ENCODE assay signal across 2 cellular contexts in the genomic region with DNA sequence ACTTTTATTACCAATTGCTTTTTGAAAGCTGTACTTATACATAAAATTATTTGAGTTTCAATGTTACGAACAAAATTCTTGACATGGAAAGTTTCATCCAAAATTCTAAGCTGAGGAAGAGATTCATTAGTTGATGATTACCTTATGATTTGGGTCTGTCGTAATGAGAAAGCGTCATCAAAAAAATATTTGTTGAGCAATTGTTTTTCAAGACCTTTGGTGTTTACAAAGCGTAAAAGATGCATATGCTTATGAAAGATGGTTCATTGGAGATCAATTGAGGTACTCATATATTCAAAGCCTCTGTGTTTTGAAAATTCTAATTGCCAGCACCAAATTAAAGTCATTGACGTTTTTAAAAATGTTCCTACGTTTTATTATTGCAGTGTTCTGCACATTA.
TF ChIP-seq lines count a peak whose summit lies in the region.

No MANE protein-coding gene starts in this region.

TF ChIP-seq in SK-N-SH, 30 proteins besides CTCF, POLR2A, EP300 and RAD21 (continued from another document):
- TF ChIP-seq JUND (IDR thresholded peaks at IDR 0.05) (no peak), MXI1 (IDR thresholded peaks at IDR 0.05; ENCODE audit: low read depth, low read length) (no peak), NRF1 (IDR thresholded peaks at IDR 0.05; ENCODE audit: low read depth, low read length) (no peak), NFIC (IDR thresholded peaks at IDR 0.05; ENCODE audit: borderline replicate concordance) (no peak), FOXJ3 (CRISPR knock-in tag; IDR thresholded peaks at IDR 0.05) (no peak), GATA2 (CRISPR knock-in tag; IDR thresholded peaks at IDR 0.05) (no peak)
- TF ChIP-seq, protein P1, sequence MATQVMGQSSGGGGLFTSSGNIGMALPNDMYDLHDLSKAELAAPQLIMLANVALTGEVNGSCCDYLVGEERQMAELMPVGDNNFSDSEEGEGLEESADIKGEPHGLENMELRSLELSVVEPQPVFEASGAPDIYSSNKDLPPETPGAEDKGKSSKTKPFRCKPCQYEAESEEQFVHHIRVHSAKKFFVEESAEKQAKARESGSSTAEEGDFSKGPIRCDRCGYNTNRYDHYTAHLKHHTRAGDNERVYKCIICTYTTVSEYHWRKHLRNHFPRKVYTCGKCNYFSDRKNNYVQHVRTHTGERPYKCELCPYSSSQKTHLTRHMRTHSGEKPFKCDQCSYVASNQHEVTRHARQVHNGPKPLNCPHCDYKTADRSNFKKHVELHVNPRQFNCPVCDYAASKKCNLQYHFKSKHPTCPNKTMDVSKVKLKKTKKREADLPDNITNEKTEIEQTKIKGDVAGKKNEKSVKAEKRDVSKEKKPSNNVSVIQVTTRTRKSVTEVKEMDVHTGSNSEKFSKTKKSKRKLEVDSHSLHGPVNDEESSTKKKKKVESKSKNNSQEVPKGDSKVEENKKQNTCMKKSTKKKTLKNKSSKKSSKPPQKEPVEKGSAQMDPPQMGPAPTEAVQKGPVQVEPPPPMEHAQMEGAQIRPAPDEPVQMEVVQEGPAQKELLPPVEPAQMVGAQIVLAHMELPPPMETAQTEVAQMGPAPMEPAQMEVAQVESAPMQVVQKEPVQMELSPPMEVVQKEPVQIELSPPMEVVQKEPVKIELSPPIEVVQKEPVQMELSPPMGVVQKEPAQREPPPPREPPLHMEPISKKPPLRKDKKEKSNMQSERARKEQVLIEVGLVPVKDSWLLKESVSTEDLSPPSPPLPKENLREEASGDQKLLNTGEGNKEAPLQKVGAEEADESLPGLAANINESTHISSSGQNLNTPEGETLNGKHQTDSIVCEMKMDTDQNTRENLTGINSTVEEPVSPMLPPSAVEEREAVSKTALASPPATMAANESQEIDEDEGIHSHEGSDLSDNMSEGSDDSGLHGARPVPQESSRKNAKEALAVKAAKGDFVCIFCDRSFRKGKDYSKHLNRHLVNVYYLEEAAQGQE (IDR thresholded peaks at IDR 0.05; ENCODE audit: low read depth, low read length): no peak
- TF ChIP-seq, protein P2, sequence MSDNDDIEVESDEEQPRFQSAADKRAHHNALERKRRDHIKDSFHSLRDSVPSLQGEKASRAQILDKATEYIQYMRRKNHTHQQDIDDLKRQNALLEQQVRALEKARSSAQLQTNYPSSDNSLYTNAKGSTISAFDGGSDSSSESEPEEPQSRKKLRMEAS (IDR thresholded peaks at IDR 0.05; ENCODE audit: low read depth): no peak
- TF ChIP-seq, protein P3, sequence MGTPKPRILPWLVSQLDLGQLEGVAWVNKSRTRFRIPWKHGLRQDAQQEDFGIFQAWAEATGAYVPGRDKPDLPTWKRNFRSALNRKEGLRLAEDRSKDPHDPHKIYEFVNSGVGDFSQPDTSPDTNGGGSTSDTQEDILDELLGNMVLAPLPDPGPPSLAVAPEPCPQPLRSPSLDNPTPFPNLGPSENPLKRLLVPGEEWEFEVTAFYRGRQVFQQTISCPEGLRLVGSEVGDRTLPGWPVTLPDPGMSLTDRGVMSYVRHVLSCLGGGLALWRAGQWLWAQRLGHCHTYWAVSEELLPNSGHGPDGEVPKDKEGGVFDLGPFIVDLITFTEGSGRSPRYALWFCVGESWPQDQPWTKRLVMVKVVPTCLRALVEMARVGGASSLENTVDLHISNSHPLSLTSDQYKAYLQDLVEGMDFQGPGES (IDR thresholded peaks at IDR 0.05; ENCODE audit: low read depth, low read length): no peak

TF ChIP-seq in liver, 16 proteins besides CTCF, POLR2A, EP300 and RAD21 (continued from another document):
- TF ChIP-seq, protein P1 (IDR thresholded peaks at IDR 0.05): no peak
- peak in 1 of 2 donors; percentile 27 for TF ChIP-seq JUND (IDR thresholded peaks at IDR 0.05)
- no peak for TF ChIP-seq GABPA (IDR thresholded peaks at IDR 0.05 in 1 of 2, conservative IDR thresholded peaks at IDR 0.05 in 1 of 2)
- TF ChIP-seq, protein P4, sequence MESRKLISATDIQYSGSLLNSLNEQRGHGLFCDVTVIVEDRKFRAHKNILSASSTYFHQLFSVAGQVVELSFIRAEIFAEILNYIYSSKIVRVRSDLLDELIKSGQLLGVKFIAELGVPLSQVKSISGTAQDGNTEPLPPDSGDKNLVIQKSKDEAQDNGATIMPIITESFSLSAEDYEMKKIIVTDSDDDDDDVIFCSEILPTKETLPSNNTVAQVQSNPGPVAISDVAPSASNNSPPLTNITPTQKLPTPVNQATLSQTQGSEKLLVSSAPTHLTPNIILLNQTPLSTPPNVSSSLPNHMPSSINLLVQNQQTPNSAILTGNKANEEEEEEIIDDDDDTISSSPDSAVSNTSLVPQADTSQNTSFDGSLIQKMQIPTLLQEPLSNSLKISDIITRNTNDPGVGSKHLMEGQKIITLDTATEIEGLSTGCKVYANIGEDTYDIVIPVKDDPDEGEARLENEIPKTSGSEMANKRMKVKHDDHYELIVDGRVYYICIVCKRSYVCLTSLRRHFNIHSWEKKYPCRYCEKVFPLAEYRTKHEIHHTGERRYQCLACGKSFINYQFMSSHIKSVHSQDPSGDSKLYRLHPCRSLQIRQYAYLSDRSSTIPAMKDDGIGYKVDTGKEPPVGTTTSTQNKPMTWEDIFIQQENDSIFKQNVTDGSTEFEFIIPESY (IDR thresholded peaks at IDR 0.05): no peak
- TF ChIP-seq HNF4A (conservative IDR thresholded peaks at IDR 0.05): peak in 1 of 2 donors; percentile 49
- TF ChIP-seq NR2F2 (IDR thresholded peaks at IDR 0.05): no peak
- TF ChIP-seq, protein P2 (IDR thresholded peaks at IDR 0.05): no peak
